In genomic region chr21:25709684-25710265, GRCh38 we compare ENCODE assay signal across 16 cellular contexts. TPM values are rescaled to one million over a fixed set of nuclear protein-coding genes. Genes with fewer than 3 reads are reported as not detected.
DNase-seq lines count a peak whose midpoint lies in the region; ATAC-seq and TF ChIP-seq lines count a peak whose summit lies in the region.
"Had no signal": no experiment of that assay in that cellular context is flagged by ENCODE, and none has a peak within 500 bp of the region (broad histone marks: within the 10 kb centered on the region; RNA-seq: fewer than 3 reads in every experiment).

No MANE protein-coding gene starts in this region.

- no peak overlapping the region for H3K27ac Mint-ChIP-seq in WTC11
- no peak overlapping the region for H3K27ac Mint-ChIP-seq in progenitor cell of endocrine pancreas

- POLR2A ChIA-PET in WTC11 (lab: Charles Lee) (no interaction called here), PC-9 (lab: Charles Lee; ENCODE audit: unreplicated experiment) (no interaction called here)

- H3K4me1 ChIP-seq in Karpas-422 (ENCODE audit: low read length) (peaks cover 5% of the 10 kb centered on the region; the same call in 1 of the 2 replicates), iPS DF 6.9 (ENCODE audit: control insufficient read depth, insufficient read depth, low read length) (no peaks in the 10 kb centered on the region), PC-9 (replicated peaks; ENCODE audit: insufficient read depth) (no peaks in the 10 kb centered on the region)
- H3K4me1 ChIP-seq: SJSA1 had no signal

- no peaks in the 10 kb centered on the region for H3K36me3 ChIP-seq in Karpas-422 (ENCODE audit: insufficient read depth, low read length)
- no peaks in the 10 kb centered on the region for H3K36me3 ChIP-seq in iPS DF 6.9 (ENCODE audit: control insufficient read depth, insufficient read depth, low read length)
- H3K36me3 ChIP-seq in PC-9 (ENCODE audit: low read depth): no peaks in the 10 kb centered on the region
- H3K36me3 ChIP-seq: SJSA1 had no signal

- H3K27me3 ChIP-seq in Karpas-422 (ENCODE audit: low read length) (no peaks in the 10 kb centered on the region), iPS DF 6.9 (ENCODE audit: control insufficient read depth, insufficient read depth, low read length) (no peaks in the 10 kb centered on the region), PC-9 (ENCODE audit: insufficient read depth, low read depth) (no peaks in the 10 kb centered on the region)
- H3K27me3 ChIP-seq: SJSA1 had no signal

- H3K4me3 Mint-ChIP-seq in WTC11: no peak overlapping the region
- H3K4me3 Mint-ChIP-seq in progenitor cell of endocrine pancreas (ENCODE audit: low read depth): no peak overlapping the region
- H3K4me3 Mint-ChIP-seq: CD14-positive monocyte had no signal

- no peaks in the 10 kb centered on the region for H3K36me3 Mint-ChIP-seq in WTC11
- no peaks in the 10 kb centered on the region for H3K36me3 Mint-ChIP-seq in progenitor cell of endocrine pancreas (ENCODE audit: insufficient read depth)
- H3K36me3 Mint-ChIP-seq: CD14-positive monocyte had no signal

- no TSS peak for BruUV-seq in PC-9 (replicated peaks; lab: Mats Ljungman, UMichigan)

- no peak for TF ChIP-seq CTCF in WTC11 (IDR thresholded peaks at IDR 0.05)
- TF ChIP-seq CTCF in PC-9 (conservative IDR thresholded peaks at IDR 0.05): no peak
- TF ChIP-seq CTCF in progenitor cell of endocrine pancreas (IDR thresholded peaks at IDR 0.05; ENCODE audit: unreplicated experiment): no peak

- ATAC-seq in WTC11 (peak; percentile 93), GM18909 (IDR thresholded peaks at IDR 0.05; ENCODE audit: poor library complexity, unreplicated experiment) (no peak)

- no peak overlapping the region for H3K4me2 ChIP-seq in Karpas-422 (ENCODE audit: low read depth, low read length, poor library complexity, severe bottlenecking)
- H3K4me2 ChIP-seq in PC-9: no peak overlapping the region

- H3K4me3 ChIP-seq in Karpas-422 (ENCODE audit: low read length) (no peak overlapping the region), iPS DF 6.9 (ENCODE audit: low read length) (no peak overlapping the region), PC-9 (no peak overlapping the region)
- H3K4me3 ChIP-seq: SJSA1 had no signal

- H3K9me3 ChIP-seq in Karpas-422 (ENCODE audit: low read length) (no peaks in the 10 kb centered on the region), iPS DF 6.9 (ENCODE audit: control insufficient read depth, insufficient read depth, low read length) (no peaks in the 10 kb centered on the region), PC-9 (ENCODE audit: insufficient read depth, low read depth) (no peaks in the 10 kb centered on the region)
- H3K9me3 ChIP-seq: SJSA1 had no signal

- H4K20me1 ChIP-seq in Karpas-422 (ENCODE audit: insufficient read depth, low read depth, low read length) (no peaks in the 10 kb centered on the region), PC-9 (ENCODE audit: insufficient read depth) (no peaks in the 10 kb centered on the region)

- H3F3A ChIP-seq in PC-9 (ENCODE audit: insufficient read depth, low read depth): no peaks in the 10 kb centered on the region

- H3K27me3 Mint-ChIP-seq in WTC11 (ENCODE audit: low read depth) (no peaks in the 10 kb centered on the region), progenitor cell of endocrine pancreas (no peaks in the 10 kb centered on the region)

- intact Hi-C loops in PC-9 (cut with micrococcal nuclease; ENCODE audit: unreplicated experiment): no loop called here

- H3K4me1 Mint-ChIP-seq in WTC11 (peaks cover 5% of the 10 kb centered on the region), progenitor cell of endocrine pancreas (ENCODE audit: low read depth) (no peaks in the 10 kb centered on the region)
- H3K4me1 Mint-ChIP-seq: CD14-positive monocyte had no signal

- peak; percentile 8 for DNase-seq in ELR (ENCODE audit: low read depth)
- DNase-seq in Karpas-422: peak; percentile 58
- peak; percentile 13 for DNase-seq in WTC11 (ENCODE audit: low spot score)
- peak; percentile 11 for DNase-seq in iPS DF 6.9 (ENCODE audit: low read depth, low spot score)
- DNase-seq in PC-9: no peak
- no peak for DNase-seq in progenitor cell of endocrine pancreas (ENCODE audit: low spot score, unreplicated experiment)
- DNase-seq: ACHN, AML-193, MM.1S, NCI-H1105, NCI-H1694, NCI-H226, NCI-H69 had no signal

- peak overlapping the region; percentile 11; the same call in 1 of the 2 replicates for H2AFZ ChIP-seq in Karpas-422 (ENCODE audit: low read length)
- H2AFZ ChIP-seq in PC-9: no peak overlapping the region

- no CpG with 5 or more reads among the region's 5 CpGs for WGBS in iPS DF 6.9 (ENCODE audit: insufficient coverage, insufficient read length)

- H3K27ac ChIP-seq in Karpas-422 (ENCODE audit: low read length) (no peak overlapping the region), iPS DF 6.9 (ENCODE audit: low read length) (no peak overlapping the region), PC-9 (no peak overlapping the region)
- H3K27ac ChIP-seq: SJSA1 had no signal

- H3K9me3 Mint-ChIP-seq in WTC11: no peaks in the 10 kb centered on the region
- H3K9me3 Mint-ChIP-seq in progenitor cell of endocrine pancreas (ENCODE audit: low read depth): no peaks in the 10 kb centered on the region

- no peaks in the 10 kb centered on the region for H3K9me2 ChIP-seq in Karpas-422 (replicated peaks; ENCODE audit: insufficient read depth, low read length)
- H3K9me2 ChIP-seq in PC-9 (ENCODE audit: insufficient read depth): no peaks in the 10 kb centered on the region

- no peaks in the 10 kb centered on the region for H3K79me2 ChIP-seq in Karpas-422 (ENCODE audit: low read length)
- H3K79me2 ChIP-seq in PC-9 (ENCODE audit: low read depth): no peaks in the 10 kb centered on the region

- CTCF ChIA-PET in WTC11 (lab: Charles Lee): no interaction called here
- CTCF ChIA-PET in PC-9 (lab: Charles Lee): no interaction called here

- H3K9ac ChIP-seq in Karpas-422 (ENCODE audit: low read length): no peak overlapping the region

TF ChIP-seq in WTC11, 78 proteins besides CTCF, POLR2A, EP300 and RAD21 (continues in another document):
- TF ChIP-seq NR3C1 (CRISPR knock-in tag; conservative IDR thresholded peaks at IDR 0.05; ENCODE audit: low read depth) (no peak), TP53 (CRISPR knock-in tag; IDR thresholded peaks at IDR 0.05) (no peak), ZNF396 (CRISPR knock-in tag; IDR thresholded peaks at IDR 0.05; ENCODE audit: borderline replicate concordance) (no peak), NR1H2 (CRISPR knock-in tag; IDR thresholded peaks at IDR 0.05) (no peak), FOXP4 (CRISPR knock-in tag; IDR thresholded peaks at IDR 0.05) (no peak), ERG (CRISPR knock-in tag; IDR thresholded peaks at IDR 0.05) (no peak), RORB (CRISPR knock-in tag; IDR thresholded peaks at IDR 0.05) (no peak), ZMAT4 (CRISPR knock-in tag; IDR thresholded peaks at IDR 0.05) (no peak)

RNA-seq across cellular contexts. Expression of gene ATP5PF, which starts 24.9 kb away (rescaled TPM):
- 115 and 116 TPM in 2 replicates for total RNA-seq in Karpas-422 (2014; rRNA removed; shearing (Covaris generic); ENCODE audit: low replicate concordance)
- total RNA-seq in WTC11 (2021) (129 to 142 TPM (median 132 TPM) in 3 replicates), PC-9 (2021) (62.1 and 108 TPM in 2 replicates), progenitor cell of endocrine pancreas (138 and 144 TPM in 2 replicates)

RNA-seq across cellular contexts. Expression of gene GABPA, which starts 25.0 kb away (rescaled TPM):
- total RNA-seq in Karpas-422 (2014; rRNA removed; shearing (Covaris generic); ENCODE audit: low replicate concordance): 20.7 and 29.6 TPM in 2 replicates
- total RNA-seq in WTC11 (2021) (19.9 to 24.8 TPM (median 21.4 TPM) in 3 replicates), PC-9 (2021) (18.2 and 20.5 TPM in 2 replicates), progenitor cell of endocrine pancreas (21.8 and 23.5 TPM in 2 replicates)

Comparison
In these comparisons a context has a peak if more than half of its experiments do, and no peak if none do; other contexts are left out.
1. DNase-seq: peak in ELR (single experiment), Karpas-422 (single experiment), WTC11 (single experiment) and iPS DF 6.9 (single experiment); none in PC-9 (0 of 2) and progenitor cell of endocrine pancreas (single experiment).